18 cellular contexts compared by ENCODE assay signal in the genomic region with DNA sequence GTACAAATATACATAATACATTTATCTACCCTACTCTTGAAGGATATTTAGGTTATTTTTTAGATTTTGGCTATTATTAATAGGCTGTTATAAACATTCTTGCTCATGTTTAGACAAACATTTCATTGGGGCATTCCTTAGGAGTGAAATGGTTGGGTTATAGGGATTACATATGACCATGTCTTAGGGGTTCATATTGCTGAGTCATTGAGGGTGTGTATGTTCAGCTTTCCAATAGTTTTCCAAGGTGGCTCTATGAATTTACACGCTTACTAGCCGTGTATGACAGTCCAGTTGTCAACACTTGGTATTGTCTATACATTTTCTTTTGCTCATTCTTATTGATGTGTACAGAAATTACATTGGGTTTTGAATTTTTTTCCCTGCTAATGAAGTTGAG.
DNase-seq lines count a peak whose midpoint lies in the region; ATAC-seq, FAIRE-seq and TF ChIP-seq lines count a peak whose summit lies in the region.
"Had no signal": no experiment of that assay in that cellular context is flagged by ENCODE, and none has a peak within 500 bp of the region (broad histone marks: within the 10 kb centered on the region; RNA-seq: fewer than 3 reads in every experiment).

No MANE protein-coding gene starts in this region.

- H3K9me3 ChIP-seq in A549 (no peaks in the 10 kb centered on the region; the same call in 2 of the 3 replicates), IMR-90 (ENCODE audit: control insufficient read depth, insufficient read depth, low read length) (no peaks in the 10 kb centered on the region), HAP-1 (no peaks in the 10 kb centered on the region)
- H3K9me3 ChIP-seq: Caco-2 had no signal

- H3K9me1 ChIP-seq in IMR-90 (ENCODE audit: insufficient read depth, low read length): no peaks in the 10 kb centered on the region

- FAIRE-seq in A549 (lab: Jason Lieb, UNC): no peak
- FAIRE-seq: G401.6, GM12892, H54 had no signal

- no peak for TF ChIP-seq CTCF in A549 (IDR thresholded peaks at IDR 0.05)
- TF ChIP-seq CTCF in IMR-90 (conservative IDR thresholded peaks at IDR 0.05; ENCODE audit: low read depth, low read length): no peak
- TF ChIP-seq CTCF in VCaP (conservative IDR thresholded peaks at IDR 0.05): no peak
- TF ChIP-seq CTCF in epithelial cell of esophagus (IDR thresholded peaks at IDR 0.05; ENCODE audit: insufficient read depth, low read depth, low read length, missing control alignments): no peak

- no peaks in the 10 kb centered on the region for H3K79me1 ChIP-seq in IMR-90 (ENCODE audit: low read depth in 1 of 2, low read length in 2 of 2)

- H4K8ac ChIP-seq in IMR-90 (ENCODE audit: low read depth in 2 of 2, low read length in 2 of 2): no peak overlapping the region

- no peak for TF ChIP-seq EP300 in A549 (IDR thresholded peaks at IDR 0.05)

- dilution Hi-C loops in IMR-90 (cut with HindIII; ENCODE audit: low sequenced_read_pairs, unreplicated experiment): no loop called here

- H3K4me3 ChIP-seq in A549 (no peak overlapping the region), IMR-90 (ENCODE audit: insufficient read depth, low read depth, low read length) (no peak overlapping the region), epithelial cell of esophagus (ENCODE audit: low read length) (no peak overlapping the region), HAP-1 (no peak overlapping the region)
- H3K4me3 ChIP-seq: GM23338 had no signal

- DNase-seq in A549 (ENCODE audit: low read depth in 1 of 2, low spot score in 1 of 2) (no peak), IMR-90 (peak; percentile 36), epithelial cell of esophagus (ENCODE audit: low read depth) (peak; percentile 15), COLO668 (lab: John Stamatoyannopoulos, UW; ENCODE audit: unreplicated experiment) (no peak), HAP-1 (ENCODE audit: low spot score in 2 of 2) (no peak)
- no peak for DNase-seq in activated CD4-positive, alpha-beta T cell treated with anti-CD3 and anti-CD28 coated beads for 4 hours
- DNase-seq: 8988T; C1 segment of cervical spinal cord; Caco-2; CD4-positive, alpha-beta memory T cell; DMS153; DND-41 had no signal

- no peak overlapping the region for H4K5ac ChIP-seq in IMR-90 (ENCODE audit: low read depth, low read length)

- no peak overlapping the region for H2BK120ac ChIP-seq in IMR-90 (ENCODE audit: low read depth, low read length)

- no peak overlapping the region for H2BK15ac ChIP-seq in IMR-90 (ENCODE audit: low read depth, low read length)

- H3K36me3 ChIP-seq in IMR-90 (ENCODE audit: control insufficient read depth, insufficient read depth, low read length): no peaks in the 10 kb centered on the region
- H3K36me3 ChIP-seq in HAP-1 (replicated peaks): no peaks in the 10 kb centered on the region

- H3K4me1 ChIP-seq in A549 (no peaks in the 10 kb centered on the region), IMR-90 (ENCODE audit: control insufficient read depth, insufficient read depth, low read length) (no peaks in the 10 kb centered on the region), HAP-1 (no peaks in the 10 kb centered on the region)
- H3K4me1 ChIP-seq: Caco-2 had no signal

- H3K14ac ChIP-seq in IMR-90 (replicated peaks; ENCODE audit: low read depth, low read length): no peak overlapping the region

- H3K9ac ChIP-seq in IMR-90 (ENCODE audit: low read depth, low read length): no peak overlapping the region

- H3K27ac ChIP-seq in A549 (no peak overlapping the region), IMR-90 (ENCODE audit: insufficient read depth, low read length) (no peak overlapping the region), VCaP (peak overlapping the region; percentile 81)

- H3K56ac ChIP-seq in IMR-90 (ENCODE audit: extremely low read depth, insufficient read depth, low read length): no peak overlapping the region

- ATAC-seq in A549 (no peak), IMR-90 (ENCODE audit: low read depth) (peak; percentile 84)
- ATAC-seq: GM23338, HCT116 had no signal

- H2AK9ac ChIP-seq in IMR-90 (replicated peaks; ENCODE audit: low read depth, low read length, poor library complexity): no peak overlapping the region

- BruUV-seq in IMR-90 (replicated peaks; lab: Mats Ljungman, UMichigan): no TSS peak

- H3K27me3 ChIP-seq in IMR-90 (ENCODE audit: control insufficient read depth, insufficient read depth, low read length) (no peaks in the 10 kb centered on the region), HAP-1 (ENCODE audit: low read depth) (0 out of 2 replicates have a peak, but pooled peaks cover 2% of the 10 kb centered on the region)

- no peak overlapping the region for H3K4me2 ChIP-seq in A549
- H3K4me2 ChIP-seq in IMR-90 (ENCODE audit: low read depth, low read length): no peak overlapping the region
- H3K4me2 ChIP-seq: GM23338 had no signal

- TF ChIP-seq RAD21 in A549 (conservative IDR thresholded peaks at IDR 0.05 in 1 of 2, IDR thresholded peaks at IDR 0.05 in 1 of 2) (no peak), IMR-90 (IDR thresholded peaks at IDR 0.05; ENCODE audit: low read length) (no peak)

- no peak overlapping the region for H2BK20ac ChIP-seq in IMR-90 (ENCODE audit: low read depth, low read length)

- in situ Hi-C loops in IMR-90 (cut with MboI; ENCODE audit: low sequenced_read_pairs) (no loop called here), HAP-1 (cut with MboI; ENCODE audit: low sequenced_read_pairs) (no loop called here)

- intact Hi-C loops in IMR-90 (cut with micrococcal nuclease): no loop called here

- H4K20me1 ChIP-seq in IMR-90 (ENCODE audit: insufficient read depth, low read length): no peaks in the 10 kb centered on the region

- POLR2A ChIA-PET in A549 (lab: Yijun Ruan, JAX) (no interaction called here), IMR-90 (lab: Charles Lee; ENCODE audit: unreplicated experiment) (no interaction called here)

- no peak overlapping the region for H2AFZ ChIP-seq in IMR-90 (replicated peaks; ENCODE audit: low read length, poor library complexity)
- H2AFZ ChIP-seq: GM23338 had no signal

- no peak overlapping the region for H2AK5ac ChIP-seq in IMR-90 (ENCODE audit: low read depth, low read length)

- no peak overlapping the region for H4K91ac ChIP-seq in IMR-90 (ENCODE audit: insufficient read depth, low read depth, low read length)

- 31% methylated on average over 2 of the region's 2 CpGs for WGBS in A549 (ENCODE audit: missing lambda C conversion rate)
- no CpG with 5 or more reads among the region's 2 CpGs for WGBS in IMR-90 (ENCODE audit: extremely low coverage in 2 of 2, insufficient read length in 1 of 2), 2 experiments

- no peak overlapping the region for H3K18ac ChIP-seq in IMR-90 (ENCODE audit: low read depth, low read length)

- TF ChIP-seq POLR2A in A549 (IDR thresholded peaks at IDR 0.05; ENCODE audit: low read length) (no peak), IMR-90 (IDR thresholded peaks at IDR 0.05; ENCODE audit: low read depth, low read length) (no peak)

- CTCF ChIA-PET in A549 (lab: Yijun Ruan, JAX): no interaction called here
- CTCF ChIA-PET in IMR-90 (lab: Yijun Ruan, JAX): no interaction called here

- no peak overlapping the region for H3K4ac ChIP-seq in IMR-90 (ENCODE audit: low read depth, low read length)

- H3K23ac ChIP-seq in IMR-90 (ENCODE audit: low read depth, low read length): no peak overlapping the region

- no peak overlapping the region for H2BK5ac ChIP-seq in IMR-90 (ENCODE audit: low read depth, low read length, poor library complexity, severe bottlenecking)

TF ChIP-seq in A549, 52 proteins besides CTCF, POLR2A, EP300 and RAD21:
- TF ChIP-seq NFE2L2 (conservative IDR thresholded peaks at IDR 0.05; ENCODE audit: low read length) (peak; percentile 80), POLR2AphosphoS2 (conservative IDR thresholded peaks at IDR 0.05; ENCODE audit: low read length) (no peak), MAFK (IDR thresholded peaks at IDR 0.05; ENCODE audit: partially characterized antibody) (peak; percentile 71), RCOR1 (IDR thresholded peaks at IDR 0.05; ENCODE audit: low read depth, low read length) (no peak), KDM1A (IDR thresholded peaks at IDR 0.05; ENCODE audit: low read depth) (no peak)

TF ChIP-seq in IMR-90, 13 proteins besides CTCF, POLR2A, EP300 and RAD21:
- TF ChIP-seq MAZ (IDR thresholded peaks at IDR 0.05; ENCODE audit: borderline replicate concordance, low read depth, low read length): no peak
- peak; percentile 92 for TF ChIP-seq NFE2L2 (IDR thresholded peaks at IDR 0.05; ENCODE audit: low read depth, low read length)
- TF ChIP-seq, protein P1, sequence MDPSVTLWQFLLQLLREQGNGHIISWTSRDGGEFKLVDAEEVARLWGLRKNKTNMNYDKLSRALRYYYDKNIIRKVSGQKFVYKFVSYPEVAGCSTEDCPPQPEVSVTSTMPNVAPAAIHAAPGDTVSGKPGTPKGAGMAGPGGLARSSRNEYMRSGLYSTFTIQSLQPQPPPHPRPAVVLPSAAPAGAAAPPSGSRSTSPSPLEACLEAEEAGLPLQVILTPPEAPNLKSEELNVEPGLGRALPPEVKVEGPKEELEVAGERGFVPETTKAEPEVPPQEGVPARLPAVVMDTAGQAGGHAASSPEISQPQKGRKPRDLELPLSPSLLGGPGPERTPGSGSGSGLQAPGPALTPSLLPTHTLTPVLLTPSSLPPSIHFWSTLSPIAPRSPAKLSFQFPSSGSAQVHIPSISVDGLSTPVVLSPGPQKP (IDR thresholded peaks at IDR 0.05; ENCODE audit: borderline replicate concordance, low read depth, low read length): no peak
- TF ChIP-seq FOS (IDR thresholded peaks at IDR 0.05; ENCODE audit: low read depth, low read length): no peak
- no peak for TF ChIP-seq MXI1 (IDR thresholded peaks at IDR 0.05; ENCODE audit: borderline replicate concordance, low read depth, low read length)
- TF ChIP-seq CEBPB (IDR thresholded peaks at IDR 0.05; ENCODE audit: low read depth, low read length): no peak

Comparison
In these comparisons a context has a peak if more than half of its experiments do, and no peak if none do; other contexts are left out.
1. DNase-seq: peak in IMR-90 (single experiment) and epithelial cell of esophagus (single experiment); none in A549 (0 of 2), COLO668 (single experiment), activated CD4-positive, alpha-beta T cell treated with anti-CD3 and anti-CD28 coated beads for 4 hours (0 of 2) and HAP-1 (0 of 2).